ENCODE assay signal across 2 cellular contexts in genomic region chr2:196219686-196220085, GRCh38.
TF ChIP-seq lines count a peak whose summit lies in the region.

No MANE protein-coding gene starts in this region.

TF ChIP-seq in liver, 16 proteins besides CTCF, POLR2A, EP300 and RAD21:
- TF ChIP-seq HNF4A (conservative IDR thresholded peaks at IDR 0.05), result peak; percentile 16 to 39
- no peak for TF ChIP-seq EGR1 (IDR thresholded peaks at IDR 0.05; ENCODE audit: low read depth in 2 of 2)

TF ChIP-seq in HepG2, 621 proteins besides CTCF, POLR2A, EP300 and RAD21:
- TF ChIP-seq FOXA3 (CRISPR knock-in tag; IDR thresholded peaks at IDR 0.05), result no peak
- TF ChIP-seq ZFP41 (CRISPR knock-in tag; IDR thresholded peaks at IDR 0.05; ENCODE audit: borderline replicate concordance), result no peak
- TF ChIP-seq, protein P1, sequence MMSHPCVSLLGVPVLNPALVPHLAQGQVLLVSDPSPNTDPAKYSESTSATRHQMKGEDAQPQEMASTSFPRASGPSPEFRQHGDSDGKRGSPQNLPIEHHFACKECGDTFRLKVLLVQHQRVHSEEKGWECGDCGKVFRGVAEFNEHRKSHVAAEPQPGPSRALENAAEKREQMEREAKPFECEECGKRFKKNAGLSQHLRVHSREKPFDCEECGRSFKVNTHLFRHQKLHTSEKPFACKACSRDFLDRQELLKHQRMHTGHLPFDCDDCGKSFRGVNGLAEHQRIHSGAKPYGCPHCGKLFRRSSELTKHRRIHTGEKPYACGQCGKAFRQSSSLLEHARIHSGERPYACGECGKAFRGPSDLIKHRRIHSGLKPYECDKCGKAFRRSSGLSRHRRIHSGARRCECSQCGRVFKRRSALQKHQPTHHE (CRISPR knock-in tag; IDR thresholded peaks at IDR 0.05; ENCODE audit: borderline replicate concordance), result no peak
- no peak for TF ChIP-seq ZBTB44 (CRISPR knock-in tag; IDR thresholded peaks at IDR 0.05)
